ENCODE assay signal across 2 cellular contexts in genomic region chr16:14869891-14870290, GRCh38. TPM values are rescaled to one million over a fixed set of nuclear protein-coding genes. Genes with fewer than 3 reads are reported as not detected.
DNase-seq lines count a peak whose midpoint lies in the region; ATAC-seq and TF ChIP-seq lines count a peak whose summit lies in the region.
"Not testable (repeated sequence)": the region's sequence is repeated elsewhere in the genome, so short reads cannot be mapped to it uniquely, and the experiment has no call there.

No MANE protein-coding gene starts in this region.

- TF ChIP-seq CTCF in psoas muscle (IDR thresholded peaks at IDR 0.05); gastrocnemius medialis (IDR thresholded peaks at IDR 0.05 in 4 of 5, conservative IDR thresholded peaks at IDR 0.05 in 1 of 5): not testable (repeated sequence)

- H3K36me3 ChIP-seq in psoas muscle (ENCODE audit: insufficient read depth in 1 of 2, low read depth in 1 of 2), result peaks cover 0 to 15% of the 10 kb centered on the region in 2 donors
- H3K36me3 ChIP-seq in gastrocnemius medialis, result not testable (repeated sequence)

- peak; percentile 54 to 72 (median 63) for ATAC-seq in psoas muscle
- peak; percentile 72 to 73 for ATAC-seq in gastrocnemius medialis

- TF ChIP-seq POLR2A in gastrocnemius medialis (IDR thresholded peaks at IDR 0.05), result not testable (repeated sequence)

- not testable (repeated sequence) for H3K27me3 ChIP-seq in psoas muscle (ENCODE audit: insufficient read depth in 3 of 3, low read length in 2 of 3); gastrocnemius medialis

- WGBS in psoas muscle, 3 donors, result 21 to 56% (median 23%) methylated on average over 2 of the region's 3 CpGs

- H3K4me1 ChIP-seq in psoas muscle, gastrocnemius medialis: not testable (repeated sequence)

- not testable (repeated sequence) for H3K4me3 ChIP-seq in psoas muscle, gastrocnemius medialis

- H3K27ac ChIP-seq in psoas muscle, result peak overlapping the region; percentile 50
- H3K27ac ChIP-seq in gastrocnemius medialis, result peak overlapping the region in 3 of 4 donors; percentile 28 to 72 (median 64)

- not testable (repeated sequence) for DNase-seq in psoas muscle, gastrocnemius medialis

- in situ Hi-C loops in gastrocnemius medialis (cut with MboI; ENCODE audit: low sequenced_read_pairs in 4 of 4), result not testable (repeated sequence)

- H3K9me3 ChIP-seq in psoas muscle, gastrocnemius medialis: not testable (repeated sequence)

- intact Hi-C loops in psoas muscle (cut with DNase I); gastrocnemius medialis (cut with DNase I; ENCODE audit: low total_unique reads): not testable (repeated sequence)

RNA-seq across cellular contexts. Expression of gene NOMO1, which starts 36.4 kb away (rescaled TPM):
- total RNA-seq in psoas muscle, result 100 to 1,000 TPM in 2 of 4 donors, 10 to 100 TPM in 2; 89.4 to 158 (median 107) TPM
- polyA plus RNA-seq in psoas muscle, result 10 to 100 TPM; 34.8 to 92.9 (median 46.4) TPM
- 10 to 100 TPM; 83.7 to 88.1 (median 86.7) TPM for total RNA-seq in gastrocnemius medialis
